22 cellular contexts compared by ENCODE assay signal in the genomic region with DNA sequence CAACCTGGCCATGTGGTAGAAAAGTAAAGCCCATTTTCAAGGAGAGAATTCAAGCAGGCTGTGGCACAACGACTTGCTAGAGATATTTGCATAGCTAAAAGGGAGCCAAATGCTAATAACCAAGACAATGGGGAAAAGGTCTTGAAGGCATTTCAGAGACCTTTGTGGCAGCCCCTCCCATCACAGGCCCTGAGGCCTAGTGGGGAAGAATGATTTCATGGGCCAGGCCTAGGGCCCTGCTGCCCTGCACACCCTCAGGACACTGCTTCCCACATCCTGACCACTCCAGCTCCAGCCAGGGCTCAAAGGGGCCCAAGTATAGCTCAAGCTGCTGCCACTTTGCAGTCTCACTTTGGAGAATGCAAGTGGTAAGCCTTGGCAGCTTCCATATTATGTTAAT.
"Had no signal": no experiment of that assay in that cellular context is flagged by ENCODE, and none has a peak within 500 bp of the region (broad histone marks: within the 10 kb centered on the region; RNA-seq: fewer than 3 reads in every experiment).

No MANE protein-coding gene starts in this region.

- H3K27ac ChIP-seq: RWPE1, SJCRH30 had no signal

- H3K4me1 ChIP-seq: SJCRH30 had no signal

- H3K36me3 ChIP-seq: MG63, SJCRH30 had no signal

- DNase-seq: IMR-90, Karpas-422, KG1, MG63, NCI-H1092, NCI-H1105 treated with DMSO at 0.1 percent for 48 hours, NCI-H1417 treated with DMSO at 0.1 percent for 48 hours, NCI-H146, NCI-H1694 treated with DMSO at 0.1 percent for 48 hours, NCI-H1930, NCI-H2081, NCI-H2107, NCI-H2227 treated with DMSO at 0.1 percent for 48 hours, NCI-H524, NCI-H526 treated with DMSO at 0.1 percent for 48 hours, NCI-H774, PC-3, SHP77 treated with DMSO at 0.1 percent for 48 hours, SJCRH30 had no signal

- ATAC-seq: Panc1, SK-N-SH treated with all-trans-retinoic acid at 6 μM for 48 hours had no signal

- H3K27me3 ChIP-seq: MG63, SJCRH30 had no signal

- H3K4me3 ChIP-seq: MG63, SJCRH30 had no signal

- H3K9me3 ChIP-seq: MG63, SJCRH30 had no signal
